Comparison of ENCODE assay signal across 12 cellular contexts in the genomic region with DNA sequence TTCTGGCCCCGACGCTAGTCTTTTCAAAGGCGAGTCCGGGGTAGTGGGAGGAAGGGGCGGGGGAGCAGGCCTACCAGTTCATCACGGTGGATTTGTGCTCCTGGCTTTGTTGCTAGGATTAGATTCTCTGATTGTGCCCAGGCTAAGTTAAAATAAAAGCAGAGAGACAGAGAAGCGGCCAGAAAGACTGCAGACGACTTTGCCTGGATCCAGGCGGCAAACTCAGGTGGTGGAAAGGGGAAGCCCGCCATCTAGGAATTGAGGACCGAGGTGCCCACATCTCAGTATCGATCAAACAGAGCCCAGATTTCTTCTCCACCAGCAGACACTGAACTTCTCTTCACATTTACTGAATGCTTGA. TPM values are rescaled to one million over a fixed set of nuclear protein-coding genes. Genes with fewer than 3 reads are reported as not detected.
DNase-seq lines count a peak whose midpoint lies in the region; TF ChIP-seq lines count a peak whose summit lies in the region.
"Had no signal": no experiment of that assay in that cellular context is flagged by ENCODE, and none has a peak within 500 bp of the region (broad histone marks: within the 10 kb centered on the region; RNA-seq: fewer than 3 reads in every experiment).

No MANE protein-coding gene starts in this region.

- TF ChIP-seq CTCF in prostate gland (IDR thresholded peaks at IDR 0.05) = no peak

- H3K27ac Mint-ChIP-seq in activated CD4-positive, alpha-beta T cell treated with anti-CD3 and anti-CD28 coated beads, Interleukin-2, amount 10 ng/mL, durations not matched to agents 24 days and 14 days = no peak overlapping the region
- H3K27ac Mint-ChIP-seq: activated naive CD4-positive, alpha-beta T cell treated with anti-CD3 and anti-CD28 coated beads, Interleukin-2, amount 10 ng/mL, durations not matched to agents 7 days and 5 days had no signal

- H3K4me1 ChIP-seq in prostate gland (replicated peaks) = no peaks in the 10 kb centered on the region

- WGBS in prostate gland = 5% methylated on average over 12 of the region's 12 CpGs

- DNase-seq in DMS79 treated with DMSO at 0.1 percent for 48 hours (lab: John Stamatoyannopoulos, UW) = peak; percentile 85
- DNase-seq in NCI-H69 (lab: John Stamatoyannopoulos, UW) = peak; percentile 93
- peak in 27 of 42 donors; percentile 7 to 55 (median 20) for DNase-seq in head of caudate nucleus
- no peak for DNase-seq in prostate gland (ENCODE audit: low spot score)
- no peak for DNase-seq in activated CD4-positive, alpha-beta T cell treated with anti-CD3 and anti-CD28 coated beads, Interleukin-2, amount 10 ng/mL, durations not matched to agents 24 days and 14 days
- no peak for DNase-seq in cortex of kidney (lab: John Stamatoyannopoulos, UW)
- no peak for DNase-seq in stimulated activated naive CD4-positive, alpha-beta T cell treated with Interleukin-2 at 50 U/mL for 16 hours (lab: John Stamatoyannopoulos, UW)
- DNase-seq in dermis blood vessel endothelial cell = no peak
- DNase-seq: activated CD4-positive, CD25-positive, alpha-beta regulatory T cell; activated naive CD4-positive, alpha-beta T cell treated with anti-CD3 and anti-CD28 coated beads, Interleukin-2, amount 10 ng/mL, durations not matched to agents 7 days and 5 days; erythroblast; stimulated activated CD4-positive, alpha-beta T cell treated with anti-CD3 and anti-CD28 coated beads, Interleukin-4, amount 100 ng/mL, for 1 hour had no signal

- no peak for TF ChIP-seq POLR2A in prostate gland (IDR thresholded peaks at IDR 0.05)

- intact Hi-C loops in head of caudate nucleus (cut with DNase I) = no loop called here
- intact Hi-C loops in prostate gland (cut with DNase I) = loop anchor here (5.0 to 10.0 kb wide), 5 partner anchors 108 to 640 kb away; no protein-coding TSS in a partner anchor
- intact Hi-C loops in activated CD4-positive, alpha-beta T cell treated with anti-CD3 and anti-CD28 coated beads, Interleukin-2, amount 10 ng/mL, durations not matched to agents 24 days and 14 days (cut with micrococcal nuclease) = no loop called here

- no peaks in the 10 kb centered on the region for H3K36me3 ChIP-seq in prostate gland

- H3K4me1 Mint-ChIP-seq in activated CD4-positive, alpha-beta T cell treated with anti-CD3 and anti-CD28 coated beads, Interleukin-2, amount 10 ng/mL, durations not matched to agents 24 days and 14 days = no peaks in the 10 kb centered on the region
- H3K4me1 Mint-ChIP-seq: activated naive CD4-positive, alpha-beta T cell treated with anti-CD3 and anti-CD28 coated beads, Interleukin-2, amount 10 ng/mL, durations not matched to agents 7 days and 5 days had no signal

- peak overlapping the region in 1 of 2 donors; percentile 35 for H3K27ac ChIP-seq in prostate gland

- H3K27me3 Mint-ChIP-seq in activated CD4-positive, alpha-beta T cell treated with anti-CD3 and anti-CD28 coated beads, Interleukin-2, amount 10 ng/mL, durations not matched to agents 24 days and 14 days = peaks cover 52% of the 10 kb centered on the region

- H3K4me3 Mint-ChIP-seq in activated CD4-positive, alpha-beta T cell treated with anti-CD3 and anti-CD28 coated beads, Interleukin-2, amount 10 ng/mL, durations not matched to agents 24 days and 14 days = no peak overlapping the region
- H3K4me3 Mint-ChIP-seq: activated naive CD4-positive, alpha-beta T cell treated with anti-CD3 and anti-CD28 coated beads, Interleukin-2, amount 10 ng/mL, durations not matched to agents 7 days and 5 days had no signal

- H3K4me3 ChIP-seq in prostate gland = peak overlapping the region; percentile 33 to 35

- no peaks in the 10 kb centered on the region for H3K9me3 Mint-ChIP-seq in activated CD4-positive, alpha-beta T cell treated with anti-CD3 and anti-CD28 coated beads, Interleukin-2, amount 10 ng/mL, durations not matched to agents 24 days and 14 days
- H3K9me3 Mint-ChIP-seq: activated naive CD4-positive, alpha-beta T cell treated with anti-CD3 and anti-CD28 coated beads, Interleukin-2, amount 10 ng/mL, durations not matched to agents 7 days and 5 days had no signal

- no peaks in the 10 kb centered on the region for H3K9me3 ChIP-seq in prostate gland

- H3K27me3 ChIP-seq in prostate gland (replicated peaks; ENCODE audit: insufficient read depth) = peaks cover 17% of the 10 kb centered on the region

- H3K36me3 Mint-ChIP-seq in activated CD4-positive, alpha-beta T cell treated with anti-CD3 and anti-CD28 coated beads, Interleukin-2, amount 10 ng/mL, durations not matched to agents 24 days and 14 days (ENCODE audit: low read depth) = peaks cover 1% of the 10 kb centered on the region
- H3K36me3 Mint-ChIP-seq: activated naive CD4-positive, alpha-beta T cell treated with anti-CD3 and anti-CD28 coated beads, Interleukin-2, amount 10 ng/mL, durations not matched to agents 7 days and 5 days had no signal

RNA-seq across cellular contexts. Expression of gene FAT3, which starts 2.6 kb away (rescaled TPM):
- total RNA-seq in prostate gland (10 to 100 TPM in 1 of 2 donors, 1 to 10 TPM in 1; 9.6 to 14.4 TPM), dermis blood vessel endothelial cell (0.17 and 0.37 TPM in 2 replicates)
- not detected in 2 replicates for total RNA-seq in activated CD4-positive, alpha-beta T cell treated with anti-CD3 and anti-CD28 coated beads, Interleukin-2, amount 10 ng/mL, durations not matched to agents 24 days and 14 days

Comparison
In these comparisons a context has a peak if more than half of its experiments do, and no peak if none do; other contexts are left out.
1. DNase-seq: peak in DMS79 treated with DMSO at 0.1 percent for 48 hours (single experiment), NCI-H69 (single experiment) and head of caudate nucleus (27 of 42); none in prostate gland (single experiment), activated CD4-positive, alpha-beta T cell treated with anti-CD3 and anti-CD28 coated beads, Interleukin-2, amount 10 ng/mL, durations not matched to agents 24 days and 14 days (single experiment), cortex of kidney (single experiment), stimulated activated naive CD4-positive, alpha-beta T cell treated with Interleukin-2 at 50 U/mL for 16 hours (single experiment) and dermis blood vessel endothelial cell (single experiment).